ENCODE assay signal across 12 cellular contexts in genomic region chr6:155152211-155153076, GRCh38.
A peak's percentile ranks its signal among the peaks of the same experiment; 100 is the strongest.
DNase-seq lines count a peak whose midpoint lies in the region; ATAC-seq and TF ChIP-seq lines count a peak whose summit lies in the region.
"Had no signal": no experiment of that assay in that cellular context is flagged by ENCODE, and none has a peak within 500 bp of the region (broad histone marks: within the 10 kb centered on the region; RNA-seq: fewer than 3 reads in every experiment).

No MANE protein-coding gene starts in this region.

- no TSS peak for BruUV-seq in HCT116 (replicated peaks; lab: Mats Ljungman, UMichigan)

- H3K27ac ChIP-seq in HCT116 (ENCODE audit: low read depth, low read length), result no peak overlapping the region
- H3K27ac ChIP-seq: breast epithelium, pancreas had no signal

- POLR2A ChIA-PET in HCT116 (lab: Charles Lee) (no interaction called here), WTC11 (lab: Charles Lee) (no interaction called here)

- no peaks in the 10 kb centered on the region for H3K27me3 Mint-ChIP-seq in WTC11 (ENCODE audit: low read depth)

- H3K4me2 ChIP-seq in HCT116 (ENCODE audit: low read length), result peak overlapping the region; percentile 61; the same call in 1 of the 2 replicates

- TF ChIP-seq CTCF in HCT116 (IDR thresholded peaks at IDR 0.05 in 2 of 3, conservative IDR thresholded peaks at IDR 0.05 in 1 of 3; ENCODE audit: borderline replicate concordance in 1 of 3, insufficient read depth in 1 of 3, low read depth in 2 of 3, low read length in 2 of 3), result peak; percentile 35 to 82 (median 65); a peak in 5 of 6 replicates
- TF ChIP-seq CTCF in WTC11 (IDR thresholded peaks at IDR 0.05), result peak; percentile 30; the same call in 1 of the 2 replicates

- H3K27me3 ChIP-seq in HCT116 (ENCODE audit: insufficient read depth, low read length), result no peaks in the 10 kb centered on the region
- H3K27me3 ChIP-seq: breast epithelium, pancreas had no signal

- no peaks in the 10 kb centered on the region for H3K9me2 ChIP-seq in HCT116 (ENCODE audit: insufficient read depth)

- peaks cover 32 to 50% of the 10 kb centered on the region in 2 experiments for H3K4me1 ChIP-seq in HCT116 (ENCODE audit: control insufficient read depth in 1 of 2, insufficient read depth in 2 of 2, low read length in 2 of 2)
- H3K4me1 ChIP-seq: breast epithelium had no signal

- H3K9me3 Mint-ChIP-seq in WTC11, result no peaks in the 10 kb centered on the region

- TF ChIP-seq POLR2A in HCT116 (IDR thresholded peaks at IDR 0.05; ENCODE audit: borderline replicate concordance, extremely low read depth, insufficient read depth, insufficient read length), result no peak

- peaks cover 4% of the 10 kb centered on the region for H3K36me3 Mint-ChIP-seq in WTC11

- ATAC-seq in HCT116 (peak; percentile 87), WTC11 (peak; percentile 81), GM18858 (IDR thresholded peaks at IDR 0.05; ENCODE audit: unreplicated experiment) (no peak), GM18909 (IDR thresholded peaks at IDR 0.05; ENCODE audit: poor library complexity, unreplicated experiment) (no peak)
- ATAC-seq: left lobe of liver, pancreas had no signal

- no peak overlapping the region for H2AFZ ChIP-seq in HCT116 (ENCODE audit: low read depth, low read length, poor library complexity, severe bottlenecking)

- H4K20me1 ChIP-seq in HCT116 (ENCODE audit: insufficient read depth), result no peaks in the 10 kb centered on the region

- peaks cover 45% of the 10 kb centered on the region for H3K4me1 Mint-ChIP-seq in WTC11

- H3K27ac Mint-ChIP-seq in WTC11, result no peak overlapping the region; the same call in 1 of the 2 replicates

- intact Hi-C loops in HCT116 (cut with micrococcal nuclease), result no loop called here

- CTCF ChIA-PET in HCT116 (lab: Charles Lee), result interaction anchor here (0.5 to 0.8 kb wide), 2 partner anchors 165 to 287 kb away, joined by 3 read pairs; no protein-coding TSS in a partner anchor
- CTCF ChIA-PET in WTC11 (lab: Charles Lee), result interaction anchor here (0.6 to 1.7 kb wide), 42 partner anchors 9 to 284 kb away, joined by 3 to 18 read pairs (median 4); no protein-coding TSS in a partner anchor

- no peaks in the 10 kb centered on the region for H3K79me2 ChIP-seq in HCT116 (ENCODE audit: insufficient read depth, low read length)

- RAD21 ChIA-PET in HCT116 (lab: Charles Lee; ENCODE audit: low non-redundant PET in 1 of 2, low total read pairs in 2 of 2, uncharacterized antibody in 2 of 2, unreplicated experiment in 2 of 2), result no interaction called here

- no peak overlapping the region for H3K4me3 ChIP-seq in HCT116 (replicated peaks in 1 of 2; ENCODE audit: low read depth in 1 of 2, low read length in 2 of 2)
- H3K4me3 ChIP-seq: breast epithelium, pancreas had no signal

- no peaks in the 10 kb centered on the region for H3K9me3 ChIP-seq in HCT116 (ENCODE audit: control insufficient read depth in 1 of 2, insufficient read depth in 1 of 2, low read depth in 1 of 2, low read length in 2 of 2)
- H3K9me3 ChIP-seq: breast epithelium, pancreas had no signal

- H3K4me3 Mint-ChIP-seq in WTC11, result no peak overlapping the region

- no peaks in the 10 kb centered on the region for H3K36me3 ChIP-seq in HCT116 (ENCODE audit: control insufficient read depth in 1 of 2, insufficient read depth in 2 of 2, low read length in 2 of 2)
- H3K36me3 ChIP-seq: breast epithelium, pancreas had no signal

- TF ChIP-seq RAD21 in HCT116 (IDR thresholded peaks at IDR 0.05; ENCODE audit: low read depth), result peak; percentile 48

- DNase-seq in Daoy (ENCODE audit: low read depth), result peak; percentile 48
- no peak for DNase-seq in HCT116 (ENCODE audit: low read depth, low spot score)
- peak; percentile 76 for DNase-seq in WTC11 (ENCODE audit: low spot score)
- peak; percentile 85 for DNase-seq in iPS-NIHi7 (ENCODE audit: extremely low spot score)
- no peak for DNase-seq in NCI-H1930 (lab: John Stamatoyannopoulos, UW)
- DNase-seq: Kasumi-1; pancreas; stimulated activated CD4-positive, alpha-beta T cell treated with anti-CD3 and anti-CD28 coated beads, Interleukin-4, amount 100 ng/mL, for 1 hour had no signal

- no peak overlapping the region for H3K9ac ChIP-seq in HCT116 (ENCODE audit: low read length)

TF ChIP-seq in HCT116, 20 proteins besides CTCF, POLR2A, EP300 and RAD21 (continues in another document):
- TF ChIP-seq EGR1 (IDR thresholded peaks at IDR 0.05; ENCODE audit: low read depth), result no peak
- no peak for TF ChIP-seq CEBPB (IDR thresholded peaks at IDR 0.05; ENCODE audit: low read depth)
- no peak for TF ChIP-seq SRF (IDR thresholded peaks at IDR 0.05; ENCODE audit: low read depth)
- TF ChIP-seq EZH2 (IDR thresholded peaks at IDR 0.05), result no peak
- TF ChIP-seq POLR2AphosphoS5 (IDR thresholded peaks at IDR 0.05; ENCODE audit: low read depth, low read length), result no peak
- TF ChIP-seq, protein P1, sequence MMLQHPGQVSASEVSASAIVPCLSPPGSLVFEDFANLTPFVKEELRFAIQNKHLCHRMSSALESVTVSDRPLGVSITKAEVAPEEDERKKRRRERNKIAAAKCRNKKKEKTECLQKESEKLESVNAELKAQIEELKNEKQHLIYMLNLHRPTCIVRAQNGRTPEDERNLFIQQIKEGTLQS (IDR thresholded peaks at IDR 0.05), result no peak
- no peak for TF ChIP-seq EZH2phosphoT487 (IDR thresholded peaks at IDR 0.05; ENCODE audit: borderline replicate concordance)
- TF ChIP-seq CBX3 (IDR thresholded peaks at IDR 0.05; ENCODE audit: low read depth), result no peak
- no peak for TF ChIP-seq YY1 (IDR thresholded peaks at IDR 0.05; ENCODE audit: extremely low read depth, insufficient replicate concordance, low read depth, low read length)
- no peak for TF ChIP-seq SP1 (IDR thresholded peaks at IDR 0.05; ENCODE audit: low read depth)
- no peak for TF ChIP-seq TCF7L2 (IDR thresholded peaks at IDR 0.05; ENCODE audit: borderline replicate concordance, extremely low read depth, insufficient read depth, insufficient read length)

TF ChIP-seq in WTC11, 78 proteins besides CTCF, POLR2A, EP300 and RAD21 (continues in another document):
- TF ChIP-seq ZBTB43 (CRISPR knock-in tag; IDR thresholded peaks at IDR 0.05) (no peak), TEAD1 (CRISPR knock-in tag; IDR thresholded peaks at IDR 0.05) (no peak; the same call in 1 of the 2 replicates), SMAD4 (CRISPR knock-in tag; IDR thresholded peaks at IDR 0.05) (no peak), MXD4 (CRISPR knock-in tag; IDR thresholded peaks at IDR 0.05; ENCODE audit: borderline replicate concordance) (no peak), EMX1 (CRISPR knock-in tag; IDR thresholded peaks at IDR 0.05) (no peak), E2F5 (CRISPR knock-in tag; IDR thresholded peaks at IDR 0.05) (no peak), ATF1 (CRISPR knock-in tag; IDR thresholded peaks at IDR 0.05) (no peak)
- TF ChIP-seq, protein P2, sequence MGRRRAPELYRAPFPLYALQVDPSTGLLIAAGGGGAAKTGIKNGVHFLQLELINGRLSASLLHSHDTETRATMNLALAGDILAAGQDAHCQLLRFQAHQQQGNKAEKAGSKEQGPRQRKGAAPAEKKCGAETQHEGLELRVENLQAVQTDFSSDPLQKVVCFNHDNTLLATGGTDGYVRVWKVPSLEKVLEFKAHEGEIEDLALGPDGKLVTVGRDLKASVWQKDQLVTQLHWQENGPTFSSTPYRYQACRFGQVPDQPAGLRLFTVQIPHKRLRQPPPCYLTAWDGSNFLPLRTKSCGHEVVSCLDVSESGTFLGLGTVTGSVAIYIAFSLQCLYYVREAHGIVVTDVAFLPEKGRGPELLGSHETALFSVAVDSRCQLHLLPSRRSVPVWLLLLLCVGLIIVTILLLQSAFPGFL (CRISPR knock-in tag; IDR thresholded peaks at IDR 0.05; ENCODE audit: borderline replicate concordance), result no peak
- TF ChIP-seq, protein P3, sequence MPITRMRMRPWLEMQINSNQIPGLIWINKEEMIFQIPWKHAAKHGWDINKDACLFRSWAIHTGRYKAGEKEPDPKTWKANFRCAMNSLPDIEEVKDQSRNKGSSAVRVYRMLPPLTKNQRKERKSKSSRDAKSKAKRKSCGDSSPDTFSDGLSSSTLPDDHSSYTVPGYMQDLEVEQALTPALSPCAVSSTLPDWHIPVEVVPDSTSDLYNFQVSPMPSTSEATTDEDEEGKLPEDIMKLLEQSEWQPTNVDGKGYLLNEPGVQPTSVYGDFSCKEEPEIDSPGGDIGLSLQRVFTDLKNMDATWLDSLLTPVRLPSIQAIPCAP (CRISPR knock-in tag; IDR thresholded peaks at IDR 0.05), result no peak

Comparison
In these comparisons a context has a peak if more than half of its experiments do, and no peak if none do; other contexts are left out.
1. DNase-seq: peak in Daoy (single experiment), WTC11 (single experiment) and iPS-NIHi7 (single experiment); none in HCT116 (single experiment) and NCI-H1930 (0 of 2).
2. ATAC-seq: peak in HCT116 (single experiment) and WTC11 (single experiment); none in GM18858 (single experiment) and GM18909 (single experiment).